Comparison of ENCODE assay signal across 22 cellular contexts in the genomic region with DNA sequence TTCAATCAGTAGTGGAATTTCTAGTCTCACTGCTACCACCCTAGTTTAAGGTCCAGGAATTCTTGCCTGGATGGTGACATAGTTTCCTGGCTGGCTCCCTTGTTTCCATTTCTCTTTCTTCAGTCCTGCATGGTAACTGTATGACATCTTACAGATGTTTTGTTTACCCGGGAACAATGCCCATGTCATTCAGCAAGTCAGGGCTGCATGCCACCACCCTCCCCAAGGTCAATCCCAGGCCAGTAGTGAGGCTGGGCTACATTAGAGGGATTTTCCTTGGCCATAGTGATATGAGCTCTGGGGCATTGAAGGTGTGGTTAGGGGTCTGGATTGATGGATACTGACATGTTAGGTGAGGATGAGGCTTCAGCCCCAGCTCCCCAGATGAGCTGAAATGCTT.
"Had no signal": no experiment of that assay in that cellular context is flagged by ENCODE, and none has a peak within 500 bp of the region (broad histone marks: within the 10 kb centered on the region; RNA-seq: fewer than 3 reads in every experiment).

No MANE protein-coding gene starts in this region.

- H3K36me3 ChIP-seq: adrenal gland, Peyer's patch had no signal

- H3K27me3 ChIP-seq: adrenal gland, Peyer's patch had no signal

- H3K4me1 Mint-ChIP-seq: activated naive CD8-positive, alpha-beta T cell treated with anti-CD3 and anti-CD28 coated beads, Interleukin-2, amount 10 ng/mL, durations not matched to agents 7 days and 5 days had no signal

- H3K4me3 ChIP-seq: adrenal gland, Peyer's patch had no signal

- H3K36me3 Mint-ChIP-seq: activated naive CD8-positive, alpha-beta T cell treated with anti-CD3 and anti-CD28 coated beads, Interleukin-2, amount 10 ng/mL, durations not matched to agents 7 days and 5 days; WTC11 had no signal

- H3K27ac ChIP-seq: adrenal gland, Peyer's patch, RWPE1 had no signal

- H3K27ac Mint-ChIP-seq: activated CD8-positive, alpha-beta T cell treated with anti-CD3 and anti-CD28 coated beads, Interleukin-2, amount 10 ng/mL, durations not matched to agents 7 days and 5 days; activated naive CD8-positive, alpha-beta T cell treated with anti-CD3 and anti-CD28 coated beads, Interleukin-2, amount 10 ng/mL, durations not matched to agents 7 days and 5 days; T-helper 1 cell treated with Interleukin-12 subunit alpha and Interleukin-12 subunit beta and Interleukin-4 antibody, amounts not matched to agents 30 μg/mL and 1 μg/mL, for 36 hours; WTC11 had no signal

- H3K9me3 Mint-ChIP-seq: activated naive CD8-positive, alpha-beta T cell treated with anti-CD3 and anti-CD28 coated beads, Interleukin-2, amount 10 ng/mL, durations not matched to agents 7 days and 5 days; T-helper 1 cell treated with Interleukin-12 subunit alpha and Interleukin-12 subunit beta and Interleukin-4 antibody, amounts not matched to agents 30 μg/mL and 1 μg/mL, for 36 hours; WTC11 had no signal

- DNase-seq: activated CD4-positive, alpha-beta T cell treated with anti-CD3 and anti-CD28 coated beads for 48 hours; activated CD4-positive, alpha-beta T cell treated with anti-CD3 and anti-CD28 coated beads, Interleukin-2, amount 50 U/mL, for 4 hours; activated CD4-positive, CD25-positive, alpha-beta regulatory T cell treated with anti-CD3 and anti-CD28 coated beads, Interleukin-2, amount 50 U/mL, for 72 hours; activated CD8-positive, alpha-beta memory T cell treated with anti-CD3 and anti-CD28 coated beads, Interleukin-2, amount 50 U/mL, for 48 hours; activated CD8-positive, alpha-beta T cell treated with anti-CD3 and anti-CD28 coated beads, Interleukin-2, amount 10 ng/mL, durations not matched to agents 7 days and 5 days; activated naive CD4-positive, alpha-beta T cell treated with anti-CD3 and anti-CD28 coated beads, Interleukin-2, amount 50 U/mL, for 16 hours; activated naive CD8-positive, alpha-beta T cell treated with anti-CD3 and anti-CD28 coated beads, Interleukin-2, amount 10 ng/mL, durations not matched to agents 7 days and 5 days; activated T-cell treated with anti-CD3 and anti-CD28 coated beads, Interleukin-2, amount 50 U/mL, for 1 hour; adrenal gland; anterior cingulate cortex; NCI-H146; NCI-H1930; NCI-H2171; NCI-H2227 treated with DMSO at 0.1 percent for 48 hours; NCI-H526; NCI-H774; OCI-M1; Peyer's patch; SHP77 treated with DMSO at 0.1 percent for 48 hours had no signal

- ATAC-seq: activated CD8-positive, alpha-beta T cell treated with anti-CD3 and anti-CD28 coated beads, Interleukin-2, amount 10 ng/mL, durations not matched to agents 7 days and 5 days; WTC11 had no signal

- H3K4me1 ChIP-seq: adrenal gland, Peyer's patch had no signal

- H3K9me3 ChIP-seq: adrenal gland, Peyer's patch had no signal

- H3K4me3 Mint-ChIP-seq: activated CD8-positive, alpha-beta T cell treated with anti-CD3 and anti-CD28 coated beads, Interleukin-2, amount 10 ng/mL, durations not matched to agents 7 days and 5 days; activated naive CD8-positive, alpha-beta T cell treated with anti-CD3 and anti-CD28 coated beads, Interleukin-2, amount 10 ng/mL, durations not matched to agents 7 days and 5 days; T-helper 1 cell treated with Interleukin-12 subunit alpha and Interleukin-12 subunit beta and Interleukin-4 antibody, amounts not matched to agents 30 μg/mL and 1 μg/mL, for 36 hours; WTC11 had no signal
